Comparison of ENCODE assay signal across 1 cellular context in genomic region chr17:82320956-82321927, GRCh38.
TF ChIP-seq lines count a peak whose summit lies in the region.

No MANE protein-coding gene starts in this region.

TF ChIP-seq in HepG2, 621 proteins besides CTCF, POLR2A, EP300 and RAD21 (continued from another document and continues in another):
- TF ChIP-seq, protein P1, sequence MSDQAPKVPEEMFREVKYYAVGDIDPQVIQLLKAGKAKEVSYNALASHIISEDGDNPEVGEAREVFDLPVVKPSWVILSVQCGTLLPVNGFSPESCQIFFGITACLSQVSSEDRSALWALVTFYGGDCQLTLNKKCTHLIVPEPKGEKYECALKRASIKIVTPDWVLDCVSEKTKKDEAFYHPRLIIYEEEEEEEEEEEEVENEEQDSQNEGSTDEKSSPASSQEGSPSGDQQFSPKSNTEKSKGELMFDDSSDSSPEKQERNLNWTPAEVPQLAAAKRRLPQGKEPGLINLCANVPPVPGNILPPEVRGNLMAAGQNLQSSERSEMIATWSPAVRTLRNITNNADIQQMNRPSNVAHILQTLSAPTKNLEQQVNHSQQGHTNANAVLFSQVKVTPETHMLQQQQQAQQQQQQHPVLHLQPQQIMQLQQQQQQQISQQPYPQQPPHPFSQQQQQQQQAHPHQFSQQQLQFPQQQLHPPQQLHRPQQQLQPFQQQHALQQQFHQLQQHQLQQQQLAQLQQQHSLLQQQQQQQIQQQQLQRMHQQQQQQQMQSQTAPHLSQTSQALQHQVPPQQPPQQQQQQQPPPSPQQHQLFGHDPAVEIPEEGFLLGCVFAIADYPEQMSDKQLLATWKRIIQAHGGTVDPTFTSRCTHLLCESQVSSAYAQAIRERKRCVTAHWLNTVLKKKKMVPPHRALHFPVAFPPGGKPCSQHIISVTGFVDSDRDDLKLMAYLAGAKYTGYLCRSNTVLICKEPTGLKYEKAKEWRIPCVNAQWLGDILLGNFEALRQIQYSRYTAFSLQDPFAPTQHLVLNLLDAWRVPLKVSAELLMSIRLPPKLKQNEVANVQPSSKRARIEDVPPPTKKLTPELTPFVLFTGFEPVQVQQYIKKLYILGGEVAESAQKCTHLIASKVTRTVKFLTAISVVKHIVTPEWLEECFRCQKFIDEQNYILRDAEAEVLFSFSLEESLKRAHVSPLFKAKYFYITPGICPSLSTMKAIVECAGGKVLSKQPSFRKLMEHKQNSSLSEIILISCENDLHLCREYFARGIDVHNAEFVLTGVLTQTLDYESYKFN (CRISPR knock-in tag; conservative IDR thresholded peaks at IDR 0.05), result peak; percentile 16; the same call in 1 of the 2 replicates
- TF ChIP-seq TRIM22 (IDR thresholded peaks at IDR 0.05) (no peak), ATAD3A (CRISPR knock-in tag; IDR thresholded peaks at IDR 0.05) (no peak), ZNF83 (CRISPR knock-in tag; IDR thresholded peaks at IDR 0.05; ENCODE audit: borderline replicate concordance) (no peak), CREM (IDR thresholded peaks at IDR 0.05) (no peak), CREM (CRISPR knock-in tag; IDR thresholded peaks at IDR 0.05) (no peak), PBX2 (CRISPR knock-in tag; IDR thresholded peaks at IDR 0.05) (no peak), SMARCC2 (IDR thresholded peaks at IDR 0.05) (no peak), XRCC5 (optimal IDR thresholded peaks at IDR 0.05; ENCODE audit: low read length) (peak; percentile 86), THAP8 (CRISPR knock-in tag; IDR thresholded peaks at IDR 0.05; ENCODE audit: borderline replicate concordance) (no peak), ETS1 (CRISPR knock-in tag; IDR thresholded peaks at IDR 0.05) (no peak), MIER2 (CRISPR knock-in tag; IDR thresholded peaks at IDR 0.05) (no peak), CEBPG (CRISPR knock-in tag; IDR thresholded peaks at IDR 0.05) (no peak), FOXO1 (CRISPR knock-in tag; IDR thresholded peaks at IDR 0.05) (no peak), NCOR1 (IDR thresholded peaks at IDR 0.05; ENCODE audit: borderline replicate concordance, low read length) (no peak), ZNF704 (CRISPR knock-in tag; IDR thresholded peaks at IDR 0.05; ENCODE audit: borderline replicate concordance) (no peak), MTF2 (CRISPR knock-in tag; IDR thresholded peaks at IDR 0.05; ENCODE audit: borderline replicate concordance) (no peak), SP4 (CRISPR knock-in tag; IDR thresholded peaks at IDR 0.05) (peak; percentile 57; the same call in 1 of the 2 replicates), ADNP (CRISPR knock-in tag; IDR thresholded peaks at IDR 0.05) (no peak), MTA3 (CRISPR knock-in tag; IDR thresholded peaks at IDR 0.05) (no peak), MAZ (IDR thresholded peaks at IDR 0.05; ENCODE audit: borderline replicate concordance, low read depth, low read length) (no peak), MAZ (CRISPR knock-in tag; IDR thresholded peaks at IDR 0.05; ENCODE audit: low read depth) (peak; percentile 90)
- TF ChIP-seq, protein P2, sequence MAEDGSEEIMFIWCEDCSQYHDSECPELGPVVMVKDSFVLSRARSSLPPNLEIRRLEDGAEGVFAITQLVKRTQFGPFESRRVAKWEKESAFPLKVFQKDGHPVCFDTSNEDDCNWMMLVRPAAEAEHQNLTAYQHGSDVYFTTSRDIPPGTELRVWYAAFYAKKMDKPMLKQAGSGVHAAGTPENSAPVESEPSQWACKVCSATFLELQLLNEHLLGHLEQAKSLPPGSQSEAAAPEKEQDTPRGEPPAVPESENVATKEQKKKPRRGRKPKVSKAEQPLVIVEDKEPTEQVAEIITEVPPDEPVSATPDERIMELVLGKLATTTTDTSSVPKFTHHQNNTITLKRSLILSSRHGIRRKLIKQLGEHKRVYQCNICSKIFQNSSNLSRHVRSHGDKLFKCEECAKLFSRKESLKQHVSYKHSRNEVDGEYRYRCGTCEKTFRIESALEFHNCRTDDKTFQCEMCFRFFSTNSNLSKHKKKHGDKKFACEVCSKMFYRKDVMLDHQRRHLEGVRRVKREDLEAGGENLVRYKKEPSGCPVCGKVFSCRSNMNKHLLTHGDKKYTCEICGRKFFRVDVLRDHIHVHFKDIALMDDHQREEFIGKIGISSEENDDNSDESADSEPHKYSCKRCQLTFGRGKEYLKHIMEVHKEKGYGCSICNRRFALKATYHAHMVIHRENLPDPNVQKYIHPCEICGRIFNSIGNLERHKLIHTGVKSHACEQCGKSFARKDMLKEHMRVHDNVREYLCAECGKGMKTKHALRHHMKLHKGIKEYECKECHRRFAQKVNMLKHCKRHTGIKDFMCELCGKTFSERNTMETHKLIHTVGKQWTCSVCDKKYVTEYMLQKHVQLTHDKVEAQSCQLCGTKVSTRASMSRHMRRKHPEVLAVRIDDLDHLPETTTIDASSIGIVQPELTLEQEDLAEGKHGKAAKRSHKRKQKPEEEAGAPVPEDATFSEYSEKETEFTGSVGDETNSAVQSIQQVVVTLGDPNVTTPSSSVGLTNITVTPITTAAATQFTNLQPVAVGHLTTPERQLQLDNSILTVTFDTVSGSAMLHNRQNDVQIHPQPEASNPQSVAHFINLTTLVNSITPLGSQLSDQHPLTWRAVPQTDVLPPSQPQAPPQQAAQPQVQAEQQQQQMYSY (CRISPR knock-in tag; IDR thresholded peaks at IDR 0.05), result no peak
- TF ChIP-seq, protein P3, sequence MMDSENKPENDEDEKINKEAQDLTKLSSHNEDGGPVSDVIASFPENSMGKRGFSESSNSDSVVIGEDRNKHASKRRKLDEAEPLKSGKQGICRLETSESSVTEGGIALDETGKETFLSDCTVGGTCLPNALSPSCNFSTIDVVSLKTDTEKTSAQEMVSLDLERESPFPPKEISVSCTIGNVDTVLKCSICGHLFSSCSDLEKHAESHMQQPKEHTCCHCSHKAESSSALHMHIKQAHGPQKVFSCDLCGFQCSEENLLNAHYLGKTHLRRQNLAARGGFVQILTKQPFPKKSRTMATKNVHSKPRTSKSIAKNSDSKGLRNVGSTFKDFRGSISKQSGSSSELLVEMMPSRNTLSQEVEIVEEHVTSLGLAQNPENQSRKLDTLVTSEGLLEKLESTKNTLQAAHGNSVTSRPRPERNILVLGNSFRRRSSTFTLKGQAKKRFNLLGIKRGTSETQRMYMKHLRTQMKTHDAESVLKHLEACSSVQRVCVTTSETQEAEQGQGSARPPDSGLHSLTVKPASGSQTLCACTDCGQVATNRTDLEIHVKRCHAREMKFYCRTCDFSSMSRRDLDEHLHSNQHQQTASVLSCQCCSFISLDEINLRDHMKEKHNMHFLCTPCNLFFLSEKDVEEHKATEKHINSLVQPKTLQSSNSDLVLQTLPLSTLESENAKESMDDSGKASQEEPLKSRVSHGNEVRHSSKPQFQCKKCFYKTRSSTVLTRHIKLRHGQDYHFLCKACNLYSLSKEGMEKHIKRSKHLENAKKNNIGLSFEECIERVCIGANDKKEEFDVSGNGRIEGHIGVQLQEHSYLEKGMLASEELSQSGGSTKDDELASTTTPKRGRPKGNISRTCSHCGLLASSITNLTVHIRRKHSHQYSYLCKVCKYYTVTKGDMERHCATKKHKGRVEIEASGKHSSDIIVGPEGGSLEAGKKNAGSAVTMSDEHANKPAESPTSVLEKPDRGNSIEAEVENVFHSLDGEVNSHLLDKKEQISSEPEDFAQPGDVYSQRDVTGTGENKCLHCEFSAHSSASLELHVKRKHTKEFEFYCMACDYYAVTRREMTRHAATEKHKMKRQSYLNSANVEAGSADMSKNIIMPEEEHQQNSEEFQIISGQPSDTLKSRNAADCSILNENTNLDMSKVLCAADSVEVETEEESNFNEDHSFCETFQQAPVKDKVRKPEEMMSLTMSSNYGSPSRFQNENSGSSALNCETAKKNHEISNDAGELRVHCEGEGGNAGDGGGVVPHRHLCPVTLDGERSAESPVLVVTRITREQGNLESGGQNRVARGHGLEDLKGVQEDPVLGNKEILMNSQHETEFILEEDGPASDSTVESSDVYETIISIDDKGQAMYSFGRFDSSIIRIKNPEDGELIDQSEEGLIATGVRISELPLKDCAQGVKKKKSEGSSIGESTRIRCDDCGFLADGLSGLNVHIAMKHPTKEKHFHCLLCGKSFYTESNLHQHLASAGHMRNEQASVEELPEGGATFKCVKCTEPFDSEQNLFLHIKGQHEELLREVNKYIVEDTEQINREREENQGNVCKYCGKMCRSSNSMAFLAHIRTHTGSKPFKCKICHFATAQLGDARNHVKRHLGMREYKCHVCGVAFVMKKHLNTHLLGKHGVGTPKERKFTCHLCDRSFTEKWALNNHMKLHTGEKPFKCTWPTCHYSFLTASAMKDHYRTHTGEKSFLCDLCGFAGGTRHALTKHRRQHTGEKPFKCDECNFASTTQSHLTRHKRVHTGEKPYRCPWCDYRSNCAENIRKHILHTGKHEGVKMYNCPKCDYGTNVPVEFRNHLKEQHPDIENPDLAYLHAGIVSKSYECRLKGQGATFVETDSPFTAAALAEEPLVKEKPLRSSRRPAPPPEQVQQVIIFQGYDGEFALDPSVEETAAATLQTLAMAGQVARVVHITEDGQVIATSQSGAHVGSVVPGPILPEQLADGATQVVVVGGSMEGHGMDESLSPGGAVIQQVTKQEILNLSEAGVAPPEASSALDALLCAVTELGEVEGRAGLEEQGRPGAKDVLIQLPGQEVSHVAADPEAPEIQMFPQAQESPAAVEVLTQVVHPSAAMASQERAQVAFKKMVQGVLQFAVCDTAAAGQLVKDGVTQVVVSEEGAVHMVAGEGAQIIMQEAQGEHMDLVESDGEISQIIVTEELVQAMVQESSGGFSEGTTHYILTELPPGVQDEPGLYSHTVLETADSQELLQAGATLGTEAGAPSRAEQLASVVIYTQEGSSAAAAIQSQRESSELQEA (CRISPR knock-in tag; IDR thresholded peaks at IDR 0.05; ENCODE audit: not compliant biosample characterization), result no peak
- TF ChIP-seq, protein P4, sequence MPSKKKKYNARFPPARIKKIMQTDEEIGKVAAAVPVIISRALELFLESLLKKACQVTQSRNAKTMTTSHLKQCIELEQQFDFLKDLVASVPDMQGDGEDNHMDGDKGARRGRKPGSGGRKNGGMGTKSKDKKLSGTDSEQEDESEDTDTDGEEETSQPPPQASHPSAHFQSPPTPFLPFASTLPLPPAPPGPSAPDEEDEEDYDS (CRISPR knock-in tag; IDR thresholded peaks at IDR 0.05), result no peak
